10 cellular contexts compared by ENCODE assay signal in the genomic region with DNA sequence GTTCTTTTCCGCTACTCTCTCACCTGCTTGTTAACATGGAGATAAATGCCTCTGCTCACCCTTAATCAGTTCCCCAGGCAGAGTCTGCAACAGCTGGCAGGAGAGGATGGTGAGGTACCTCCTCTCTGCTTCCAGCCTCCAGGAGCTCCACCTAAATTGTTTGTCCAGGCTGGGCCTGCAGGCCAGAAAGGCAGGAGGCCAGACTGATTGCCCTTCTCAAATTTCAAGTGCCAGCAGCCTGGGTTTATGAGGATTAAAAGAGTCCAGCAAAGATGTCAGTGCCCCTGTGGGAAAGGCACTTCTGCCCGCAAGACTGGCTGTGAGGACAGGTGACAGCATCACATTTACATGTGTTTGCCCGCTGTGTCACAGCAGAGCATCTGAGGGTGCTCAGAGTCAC. TPM values are rescaled to one million over a fixed set of nuclear protein-coding genes. Genes with fewer than 3 reads are reported as not detected.
DNase-seq lines count a peak whose midpoint lies in the region; ATAC-seq and TF ChIP-seq lines count a peak whose summit lies in the region.
"Had no signal": no experiment of that assay in that cellular context is flagged by ENCODE, and none has a peak within 500 bp of the region (broad histone marks: within the 10 kb centered on the region; RNA-seq: fewer than 3 reads in every experiment).

No MANE protein-coding gene starts in this region.

- H3K27me3 ChIP-seq in osteoblast (ENCODE audit: insufficient read depth, low read length), result peaks cover 24% of the 10 kb centered on the region
- H3K27me3 ChIP-seq: right atrium auricular region had no signal

- peaks cover 14% of the 10 kb centered on the region for H3K4me1 Mint-ChIP-seq in HFFc6 (ENCODE audit: low read depth)
- peaks cover 20% of the 10 kb centered on the region for H3K4me1 Mint-ChIP-seq in T-helper 2 cell treated with Interferon-gamma antibody and Interleukin-4, amounts not matched to agents 5 μg/mL and 100 μg/mL, for 36 hours (ENCODE audit: low read depth)
- H3K4me1 Mint-ChIP-seq in progenitor cell of endocrine pancreas (ENCODE audit: low read depth), result peaks cover 17% of the 10 kb centered on the region

- H4K20me1 ChIP-seq in osteoblast (ENCODE audit: insufficient read depth, low read length), result no peaks in the 10 kb centered on the region

- intact Hi-C loops in Right ventricle myocardium superior (cut with DNase I), result no loop called here

- TF ChIP-seq CTCF in osteoblast (IDR thresholded peaks at IDR 0.05; ENCODE audit: extremely low read depth, low read depth, low read length), result no peak
- no peak for TF ChIP-seq CTCF in HFFc6 (IDR thresholded peaks at IDR 0.05)
- TF ChIP-seq CTCF in progenitor cell of endocrine pancreas (IDR thresholded peaks at IDR 0.05; ENCODE audit: unreplicated experiment), result no peak

- no peak overlapping the region for H2AFZ ChIP-seq in osteoblast (ENCODE audit: low read length)

- no peak for ATAC-seq in Right ventricle myocardium superior (ENCODE audit: poor library complexity)

- no peaks in the 10 kb centered on the region for H3K9me3 ChIP-seq in osteoblast (ENCODE audit: low read depth, low read length)
- H3K9me3 ChIP-seq: right atrium auricular region had no signal

- H3K79me2 ChIP-seq in osteoblast (ENCODE audit: insufficient read depth, low read length), result no peaks in the 10 kb centered on the region

- H3K4me3 Mint-ChIP-seq in HFFc6 (no peak overlapping the region), progenitor cell of endocrine pancreas (ENCODE audit: low read depth) (no peak overlapping the region)
- no peak overlapping the region for H3K4me3 Mint-ChIP-seq in T-helper 2 cell treated with Interferon-gamma antibody and Interleukin-4, amounts not matched to agents 5 μg/mL and 100 μg/mL, for 36 hours

- H3K27me3 Mint-ChIP-seq in HFFc6 (ENCODE audit: insufficient read depth), result peaks cover 11% of the 10 kb centered on the region
- peaks cover 3% of the 10 kb centered on the region for H3K27me3 Mint-ChIP-seq in T-helper 2 cell treated with Interferon-gamma antibody and Interleukin-4, amounts not matched to agents 5 μg/mL and 100 μg/mL, for 36 hours (ENCODE audit: low read depth)
- peaks cover 2% of the 10 kb centered on the region for H3K27me3 Mint-ChIP-seq in progenitor cell of endocrine pancreas

- H3K36me3 Mint-ChIP-seq in HFFc6 (ENCODE audit: low read depth), result no peaks in the 10 kb centered on the region
- H3K36me3 Mint-ChIP-seq in T-helper 2 cell treated with Interferon-gamma antibody and Interleukin-4, amounts not matched to agents 5 μg/mL and 100 μg/mL, for 36 hours (ENCODE audit: low read depth), result no peaks in the 10 kb centered on the region
- no peaks in the 10 kb centered on the region for H3K36me3 Mint-ChIP-seq in progenitor cell of endocrine pancreas (ENCODE audit: insufficient read depth)

- no peak overlapping the region for H3K4me3 ChIP-seq in osteoblast (ENCODE audit: insufficient read depth, low read length)
- H3K4me3 ChIP-seq: right atrium auricular region had no signal

- H3K27ac ChIP-seq in osteoblast (ENCODE audit: low read depth, low read length), result no peak overlapping the region
- H3K27ac ChIP-seq: right atrium auricular region had no signal

- H3K27ac Mint-ChIP-seq in HFFc6 (no peak overlapping the region), progenitor cell of endocrine pancreas (no peak overlapping the region)
- no peak overlapping the region for H3K27ac Mint-ChIP-seq in T-helper 2 cell treated with Interferon-gamma antibody and Interleukin-4, amounts not matched to agents 5 μg/mL and 100 μg/mL, for 36 hours

- H3K4me2 ChIP-seq in osteoblast (ENCODE audit: insufficient read depth, low read length), result no peak overlapping the region

- H3K4me1 ChIP-seq in osteoblast (ENCODE audit: insufficient read depth, low read length), result no peaks in the 10 kb centered on the region
- H3K4me1 ChIP-seq: right atrium auricular region had no signal

- H3K36me3 ChIP-seq in osteoblast (ENCODE audit: insufficient read depth, low read length), result no peaks in the 10 kb centered on the region
- H3K36me3 ChIP-seq: right atrium auricular region had no signal

- H3K9me3 Mint-ChIP-seq in HFFc6 (no peaks in the 10 kb centered on the region), progenitor cell of endocrine pancreas (ENCODE audit: low read depth) (no peaks in the 10 kb centered on the region)
- H3K9me3 Mint-ChIP-seq in T-helper 2 cell treated with Interferon-gamma antibody and Interleukin-4, amounts not matched to agents 5 μg/mL and 100 μg/mL, for 36 hours, result no peaks in the 10 kb centered on the region

- DNase-seq in H4 (ENCODE audit: low spot score) (peak; percentile 55), NCI-H2081 treated with DMSO at 0.1 percent for 48 hours (lab: John Stamatoyannopoulos, UW) (peak; percentile 77), SW480 (ENCODE audit: low spot score) (peak; percentile 80), osteoblast (ENCODE audit: insufficient read length, low spot score, missing footprints) (peak; percentile 77), HFFc6 (no peak), Right ventricle myocardium superior (no peak), progenitor cell of endocrine pancreas (ENCODE audit: low spot score, unreplicated experiment) (no peak)
- DNase-seq in T-helper 2 cell treated with Interferon-gamma antibody and Interleukin-4, amounts not matched to agents 5 μg/mL and 100 μg/mL, for 36 hours (ENCODE audit: low spot score), result no peak
- DNase-seq: activated gamma-delta T cell treated with Interleukin-2 at 50 U/mL for 16 hours had no signal

RNA-seq across cellular contexts. Expression of gene CORO2A, which starts 19.8 kb away (rescaled TPM):
- total RNA-seq in H4 (2014; rRNA removed; shearing (Covaris generic)), result 2.1 and 3.0 TPM in 2 replicates
- total RNA-seq in osteoblast (0.29 and 0.72 TPM in 2 replicates), Right ventricle myocardium superior (0.30 TPM), progenitor cell of endocrine pancreas (6.0 and 7.0 TPM in 2 replicates)
- total RNA-seq in HFFc6 (2021; fragmentation: NEBNext Ultra II Directional; extraction: Animal tissue kit (Norgen Biotek cat#: 25700)), result 1 to 10 TPM in 3 of 6 experiments, under 1 TPM in 3; 0.84 to 2.4 (median 1.1) TPM

RNA-seq across cellular contexts. Expression of gene TRIM14, which starts 53.6 kb away (rescaled TPM):
- 17.8 and 18.9 TPM in 2 replicates for total RNA-seq in H4 (2014; rRNA removed; shearing (Covaris generic))
- total RNA-seq in osteoblast (0.59 and 1.1 TPM in 2 replicates), Right ventricle myocardium superior (4.9 TPM), progenitor cell of endocrine pancreas (2.9 and 3.1 TPM in 2 replicates)
- 10 to 100 TPM; 34.6 to 38.2 (median 36.0) TPM for total RNA-seq in HFFc6 (2021; fragmentation: NEBNext Ultra II Directional; extraction: Animal tissue kit (Norgen Biotek cat#: 25700))

Comparison
In these comparisons a context has a peak if more than half of its experiments do, and no peak if none do; other contexts are left out.
1. DNase-seq: peak in H4 (single experiment), NCI-H2081 treated with DMSO at 0.1 percent for 48 hours (single experiment), SW480 (single experiment) and osteoblast (single experiment); none in HFFc6 (single experiment), T-helper 2 cell treated with Interferon-gamma antibody and Interleukin-4, amounts not matched to agents 5 μg/mL and 100 μg/mL, for 36 hours (single experiment), Right ventricle myocardium superior (single experiment) and progenitor cell of endocrine pancreas (single experiment).